In genomic region chr20:20052074-20052970, GRCh38 we compare ENCODE assay signal across 1 cellular context.
TF ChIP-seq lines count a peak whose summit lies in the region.

CFAP61 (plus strand) TSS chr20:20052532; CDS start chr20:20056654, 4,122 bp downstream.
CRNKL1 (minus strand) TSS chr20:20052466; CDS start chr20:20052342, 124 bp downstream.

TF ChIP-seq in liver, 16 proteins besides CTCF, POLR2A, EP300 and RAD21 (continued from another document):
- TF ChIP-seq REST (IDR thresholded peaks at IDR 0.05) (no peak), HNF4G (IDR thresholded peaks at IDR 0.05) (no peak)
